32 cellular contexts compared by ENCODE assay signal in genomic region chr7:157897686-157898085, GRCh38.
DNase-seq lines count a peak whose midpoint lies in the region; ATAC-seq, FAIRE-seq and TF ChIP-seq lines count a peak whose summit lies in the region.
"Had no signal": no experiment of that assay in that cellular context is flagged by ENCODE, and none has a peak within 500 bp of the region (broad histone marks: within the 10 kb centered on the region; RNA-seq: fewer than 3 reads in every experiment).

No MANE protein-coding gene starts in this region.

- peaks cover 0 to 4% (median 1%) of the 10 kb centered on the region in 4 experiments; a peak in 2 of 7 replicates for H3K4me1 ChIP-seq in H1 (replicated peaks in 1 of 4; ENCODE audit: control insufficient read depth in 3 of 4, insufficient read depth in 4 of 4, low read length in 3 of 4)
- H3K4me1 ChIP-seq in GM23338 (ENCODE audit: insufficient read depth), result no peaks in the 10 kb centered on the region
- no peaks in the 10 kb centered on the region for H3K4me1 ChIP-seq in osteoblast (ENCODE audit: insufficient read depth, low read length)
- H3K4me1 ChIP-seq: Caco-2, prostate gland, SJSA1 had no signal

- TF ChIP-seq CTCF in H1 (IDR thresholded peaks at IDR 0.05; ENCODE audit: control extremely low read depth in 1 of 3, insufficient read depth in 1 of 3, low read depth in 1 of 3, low read length in 3 of 3) (no peak), GM23338 (conservative IDR thresholded peaks at IDR 0.05; ENCODE audit: low read depth in 2 of 2) (no peak), osteoblast (IDR thresholded peaks at IDR 0.05; ENCODE audit: extremely low read depth, low read depth, low read length) (no peak)

- H2BK15ac ChIP-seq in H1 (ENCODE audit: low read length), result no peak overlapping the region

- 0 out of 2 replicates have a peak overlapping the region, but pooled peaks have one; percentile 78 for H4K8ac ChIP-seq in H1 (ENCODE audit: extremely low read depth, insufficient read depth, low read length)

- H3K18ac ChIP-seq in H1 (ENCODE audit: extremely low read depth, low read length), result no peak overlapping the region; the same call in 1 of the 2 replicates

- H3K79me2 ChIP-seq in H1 (ENCODE audit: control insufficient read depth in 1 of 2, insufficient read depth in 2 of 2, low read length in 2 of 2), result no peaks in the 10 kb centered on the region
- no peaks in the 10 kb centered on the region for H3K79me2 ChIP-seq in GM23338 (replicated peaks; ENCODE audit: insufficient read depth)
- no peaks in the 10 kb centered on the region for H3K79me2 ChIP-seq in osteoblast (ENCODE audit: insufficient read depth, low read length)

- H3K14ac ChIP-seq in H1 (ENCODE audit: insufficient read length), result no peak overlapping the region

- H4K91ac ChIP-seq in H1 (replicated peaks; ENCODE audit: insufficient read length, low read length), result no peak overlapping the region

- no peak overlapping the region for H3K4me3 ChIP-seq in H1 (ENCODE audit: extremely low read depth in 1 of 4, insufficient read depth in 2 of 4, low read depth in 3 of 4, low read length in 4 of 4)
- H3K4me3 ChIP-seq in GM23338, result no peak overlapping the region
- no peak overlapping the region for H3K4me3 ChIP-seq in osteoblast (ENCODE audit: insufficient read depth, low read length)
- H3K4me3 ChIP-seq: cardiac muscle cell, GM23248, prostate gland, SJSA1, vagina had no signal

- 98% methylated on average over 28 of the region's 30 CpGs; no CpG with 5 or more reads in 1 of the 2 experiments for WGBS in H1 (ENCODE audit: extremely low coverage in 1 of 2, insufficient coverage in 1 of 2, insufficient read length in 1 of 2, insufficient replicate concordance in 2 of 2, low coverage in 1 of 2, low lambda C conversion rate in 2 of 2, missing lambda C conversion rate in 1 of 2), 2 experiments

- no peak overlapping the region for H2AK5ac ChIP-seq in H1 (ENCODE audit: low read depth, low read length)

- no peak overlapping the region for H3K4ac ChIP-seq in H1 (replicated peaks; ENCODE audit: insufficient read length, low read depth, low read length)

- no peak overlapping the region for H3K4me3 Mint-ChIP-seq in GM23338
- H3K4me3 Mint-ChIP-seq: activated CD8-positive, alpha-beta T cell treated with anti-CD3 and anti-CD28 coated beads for 36 hours; activated naive CD8-positive, alpha-beta T cell treated with anti-CD3 and anti-CD28 coated beads for 36 hours; dendritic cell treated with granulocyte-macrophage colony-stimulating factor and Interleukin-4, amounts not matched to agents 40 ng/mL and 50 ng/mL, for 4 days; immature natural killer cell; T-helper 17 cell had no signal

- H3K27me3 Mint-ChIP-seq in GM23338 (ENCODE audit: insufficient read depth, low read depth, poor library complexity), result no peaks in the 10 kb centered on the region
- H3K27me3 Mint-ChIP-seq: activated CD8-positive, alpha-beta T cell treated with anti-CD3 and anti-CD28 coated beads for 36 hours; activated naive CD8-positive, alpha-beta T cell treated with anti-CD3 and anti-CD28 coated beads for 36 hours; dendritic cell treated with granulocyte-macrophage colony-stimulating factor and Interleukin-4, amounts not matched to agents 40 ng/mL and 50 ng/mL, for 4 days had no signal

- no peak overlapping the region for H3K9ac ChIP-seq in H1 (replicated peaks in 1 of 4; ENCODE audit: extremely low read depth in 1 of 4, low read depth in 3 of 4, low read length in 3 of 4)
- H3K9ac ChIP-seq: GM23248 had no signal

- no peaks in the 10 kb centered on the region for H3K36me3 ChIP-seq in H1 (ENCODE audit: control insufficient read depth in 2 of 4, insufficient read depth in 4 of 4, low read length in 3 of 4)
- H3K36me3 ChIP-seq in GM23338 (ENCODE audit: insufficient read depth), result no peaks in the 10 kb centered on the region
- no peaks in the 10 kb centered on the region for H3K36me3 ChIP-seq in osteoblast (ENCODE audit: insufficient read depth, low read length)
- H3K36me3 ChIP-seq: cardiac muscle cell, prostate gland, SJSA1, vagina had no signal

- H3K27ac ChIP-seq in H1 (ENCODE audit: low read depth, low read length) (no peak overlapping the region), GM23338 (ENCODE audit: low read depth) (no peak overlapping the region), osteoblast (ENCODE audit: low read depth, low read length) (no peak overlapping the region)
- H3K27ac ChIP-seq: cardiac muscle cell, GM23248, prostate gland, SJSA1, vagina had no signal

- H2BK120ac ChIP-seq in H1 (replicated peaks; ENCODE audit: low read depth, low read length), result no peak overlapping the region

- H3F3A ChIP-seq in GM23338 (replicated peaks; ENCODE audit: low read depth), result no peaks in the 10 kb centered on the region

- POLR2A ChIA-PET in HEK293T (lab: Yijun Ruan, JAX), result no interaction called here
- POLR2A ChIA-PET in H1 (lab: Charles Lee; ENCODE audit: partially characterized antibody), result no interaction called here

- H2AFZ ChIP-seq in H1 (ENCODE audit: low read length) (no peak overlapping the region), GM23338 (no peak overlapping the region), osteoblast (ENCODE audit: low read length) (no peak overlapping the region)
- H2AFZ ChIP-seq: GM23248 had no signal

- no peaks in the 10 kb centered on the region for H3K79me1 ChIP-seq in H1 (ENCODE audit: low read depth, low read length)

- H3K36me3 Mint-ChIP-seq in GM23338 (ENCODE audit: low read depth), result peaks cover 65% of the 10 kb centered on the region
- H3K36me3 Mint-ChIP-seq: activated naive CD8-positive, alpha-beta T cell treated with anti-CD3 and anti-CD28 coated beads for 36 hours; immature natural killer cell had no signal

- FAIRE-seq in H1 (lab: Jason Lieb, UNC), result no peak
- FAIRE-seq in RCC 7860 (lab: Jason Lieb, UNC), result no peak
- FAIRE-seq: endometrium, frontal cortex, HepG2 had no signal

- H4K20me1 ChIP-seq in H1 (replicated peaks in 1 of 2; ENCODE audit: control insufficient read depth in 1 of 2, insufficient read depth in 2 of 2, low read length in 2 of 2) (no peaks in the 10 kb centered on the region), GM23338 (replicated peaks; ENCODE audit: insufficient read depth) (no peaks in the 10 kb centered on the region), osteoblast (ENCODE audit: insufficient read depth, low read length) (no peaks in the 10 kb centered on the region)

- no peak overlapping the region for H3K56ac ChIP-seq in H1 (replicated peaks; ENCODE audit: insufficient read length, low read depth, low read length)

- peak; percentile 87 for DNase-seq in DMS79 treated with DMSO at 0.1 percent for 48 hours (lab: John Stamatoyannopoulos, UW)
- DNase-seq in HEK293T (ENCODE audit: extremely low spot score), result no peak
- peak; percentile 90 for DNase-seq in NCI-H2227 (lab: John Stamatoyannopoulos, UW; ENCODE audit: unreplicated experiment)
- DNase-seq in H1 (ENCODE audit: low read depth in 1 of 2, low spot score in 2 of 2), result no peak
- DNase-seq in RCC 7860 (ENCODE audit: low spot score), result no peak
- DNase-seq in GM23338 (ENCODE audit: low spot score), result no peak
- no peak for DNase-seq in osteoblast (ENCODE audit: insufficient read length, low spot score, missing footprints)
- DNase-seq in SHP77 treated with DMSO at 0.1 percent for 48 hours (lab: John Stamatoyannopoulos, UW), result no peak
- DNase-seq: activated CD4-positive, alpha-beta T cell treated with anti-CD3 and anti-CD28 coated beads for 1 hour; activated CD8-positive, alpha-beta T cell treated with anti-CD3 and anti-CD28 coated beads for 36 hours; activated naive CD8-positive, alpha-beta T cell treated with anti-CD3 and anti-CD28 coated beads for 36 hours; aorta; Caco-2; EL; GM23248; immature natural killer cell; Karpas-422; left colon; mesenchymal stem cell; NCI-H2081; NCI-H446 treated with DMSO at 0.1 percent for 48 hours; stimulated activated CD4-positive, alpha-beta T cell treated with anti-CD3 and anti-CD28 coated beads, Interleukin-4, amount 100 ng/mL, for 4 hours; stimulated activated naive CD4-positive, alpha-beta T cell; T-helper 17 cell had no signal

- ATAC-seq in GM23338, result no peak
- ATAC-seq: activated CD8-positive, alpha-beta T cell treated with anti-CD3 and anti-CD28 coated beads for 36 hours; HepG2; left colon; T-helper 17 cell had no signal

- no peak overlapping the region for H3K27ac Mint-ChIP-seq in GM23338
- H3K27ac Mint-ChIP-seq: activated CD8-positive, alpha-beta T cell treated with anti-CD3 and anti-CD28 coated beads for 36 hours; activated naive CD8-positive, alpha-beta T cell treated with anti-CD3 and anti-CD28 coated beads for 36 hours; dendritic cell treated with granulocyte-macrophage colony-stimulating factor and Interleukin-4, amounts not matched to agents 40 ng/mL and 50 ng/mL, for 4 days; immature natural killer cell; T-helper 17 cell had no signal

- no peaks in the 10 kb centered on the region for H3K23me2 ChIP-seq in H1 (ENCODE audit: low read depth, low read length)

- H3K4me2 ChIP-seq in H1 (ENCODE audit: insufficient read depth in 1 of 2, low read depth in 2 of 2, low read length in 2 of 2) (no peak overlapping the region), GM23338 (no peak overlapping the region), osteoblast (ENCODE audit: insufficient read depth, low read length) (no peak overlapping the region)

- no peak overlapping the region for H2BK20ac ChIP-seq in H1 (ENCODE audit: low read length)

- no peak for TF ChIP-seq EP300 in H1 (IDR thresholded peaks at IDR 0.05; ENCODE audit: borderline replicate concordance in 1 of 2, low read depth in 2 of 2, low read length in 2 of 2)

- H3K9me3 ChIP-seq in H1 (ENCODE audit: insufficient read depth in 2 of 2, low read depth in 1 of 2, low read length in 1 of 2), result no peaks in the 10 kb centered on the region
- no peaks in the 10 kb centered on the region for H3K9me3 ChIP-seq in osteoblast (ENCODE audit: low read depth, low read length)
- H3K9me3 ChIP-seq: Caco-2, prostate gland, vagina had no signal

- no peaks in the 10 kb centered on the region for H3K27me3 ChIP-seq in H1 (replicated peaks in 1 of 4; ENCODE audit: control insufficient read depth in 3 of 4, extremely low read depth in 1 of 4, insufficient read depth in 3 of 4, low read length in 3 of 4)
- H3K27me3 ChIP-seq in GM23338 (ENCODE audit: insufficient read depth), result no peaks in the 10 kb centered on the region
- H3K27me3 ChIP-seq in osteoblast (ENCODE audit: insufficient read depth, low read length), result no peaks in the 10 kb centered on the region
- H3K27me3 ChIP-seq: cardiac muscle cell, SJSA1, vagina had no signal

- peaks cover 80% of the 10 kb centered on the region for H3K9me3 Mint-ChIP-seq in GM23338
- H3K9me3 Mint-ChIP-seq: activated CD8-positive, alpha-beta T cell treated with anti-CD3 and anti-CD28 coated beads for 36 hours; activated naive CD8-positive, alpha-beta T cell treated with anti-CD3 and anti-CD28 coated beads for 36 hours; dendritic cell treated with granulocyte-macrophage colony-stimulating factor and Interleukin-4, amounts not matched to agents 40 ng/mL and 50 ng/mL, for 4 days had no signal

- CTCF ChIA-PET in HEK293T (lab: Yijun Ruan, JAX), result no interaction called here
- CTCF ChIA-PET in H1 (lab: Charles Lee; ENCODE audit: partially characterized antibody), result interaction anchor here (1.1 to 2.3 kb wide), 2 partner anchors 11 to 22 kb away, joined by 4 to 9 read pairs; no protein-coding TSS in a partner anchor

- H3K4me1 Mint-ChIP-seq in GM23338, result no peaks in the 10 kb centered on the region
- H3K4me1 Mint-ChIP-seq: activated naive CD8-positive, alpha-beta T cell treated with anti-CD3 and anti-CD28 coated beads for 36 hours; T-helper 17 cell had no signal

- H4K5ac ChIP-seq in H1 (ENCODE audit: insufficient read length, low read depth, low read length), result no peak overlapping the region

- H3K9me2 ChIP-seq in GM23338 (ENCODE audit: insufficient read depth), result no peaks in the 10 kb centered on the region

- TF ChIP-seq POLR2A in H1 (IDR thresholded peaks at IDR 0.05; ENCODE audit: control extremely low read depth in 1 of 2, low read depth in 2 of 2, low read length in 2 of 2), result no peak

- no peak overlapping the region for H2BK12ac ChIP-seq in H1 (ENCODE audit: low read depth, low read length)

- no peak for TF ChIP-seq RAD21 in H1 (IDR thresholded peaks at IDR 0.05 in 1 of 2, conservative IDR thresholded peaks at IDR 0.05 in 1 of 2; ENCODE audit: low read depth in 2 of 2, low read length in 2 of 2)

- H3K23ac ChIP-seq in H1 (ENCODE audit: insufficient read length), result no peak overlapping the region

- H2BK5ac ChIP-seq in H1 (ENCODE audit: low read depth, low read length), result no peak overlapping the region

Comparison
In these comparisons a context has a peak if more than half of its experiments do, and no peak if none do; other contexts are left out.
1. DNase-seq: peak in DMS79 treated with DMSO at 0.1 percent for 48 hours (single experiment) and NCI-H2227 (single experiment); none in HEK293T (single experiment), H1 (0 of 2), RCC 7860 (single experiment), GM23338 (single experiment), osteoblast (single experiment) and SHP77 treated with DMSO at 0.1 percent for 48 hours (single experiment).